ENCODE assay signal across 27 cellular contexts in the genomic region with DNA sequence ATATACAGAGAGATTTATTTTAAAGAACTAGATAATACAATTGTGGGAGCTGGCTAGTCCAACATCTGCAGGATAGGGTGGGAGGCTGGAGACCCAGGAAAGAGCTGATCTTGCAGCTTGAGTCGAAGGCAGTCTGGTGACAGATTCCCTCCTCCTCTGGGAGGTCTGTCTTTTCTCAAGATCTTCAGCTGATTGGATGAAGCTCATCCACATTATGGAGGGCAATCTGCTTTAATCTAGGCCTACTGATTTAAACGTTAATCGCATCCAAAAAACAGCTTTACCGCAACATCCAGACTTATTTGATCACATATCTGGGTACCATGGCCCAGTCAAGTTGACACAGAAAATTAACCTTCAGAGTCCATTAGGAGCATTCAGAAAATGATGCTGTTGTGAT.
"Had no signal": no experiment of that assay in that cellular context is flagged by ENCODE, and none has a peak within 500 bp of the region (broad histone marks: within the 10 kb centered on the region; RNA-seq: fewer than 3 reads in every experiment).

No MANE protein-coding gene starts in this region.

- H3K27me3 ChIP-seq: ascending aorta, cardiac muscle cell had no signal

- DNase-seq: activated B cell treated with CpG ODN at 0.5 μM for 24 hours; activated CD4-positive, alpha-beta memory T cell treated with anti-CD3 and anti-CD28 coated beads, Interleukin-2, amount 10 ng/mL, durations not matched to agents 7 days and 5 days; activated CD4-positive, alpha-beta T cell treated with anti-CD3 and anti-CD28 coated beads for 4 hours; activated CD4-positive, alpha-beta T cell treated with anti-CD3 and anti-CD28 coated beads, Interleukin-2, amount 10 ng/mL, durations not matched to agents 24 days and 14 days; activated CD4-positive, alpha-beta T cell treated with anti-CD3 and anti-CD28 coated beads, Interleukin-2, amount 50 U/mL, for 1 hour; activated CD4-positive, alpha-beta T cell treated with anti-CD3 and anti-CD28 coated beads, Interleukin-2, amount 50 U/mL, for 4 hours; activated CD4-positive, CD25-positive, alpha-beta regulatory T cell treated with anti-CD3 and anti-CD28 coated beads, Interleukin-2, amount 50 U/mL, for 72 hours; activated CD8-positive, alpha-beta memory T cell treated with anti-CD3 and anti-CD28 coated beads for 24 hours; activated CD8-positive, alpha-beta memory T cell treated with anti-CD3 and anti-CD28 coated beads, Interleukin-2, amount 10 ng/mL, durations not matched to agents 7 days and 5 days; activated CD8-positive, alpha-beta memory T cell treated with anti-CD3 and anti-CD28 coated beads, Interleukin-2, amount 50 U/mL, for 48 hours; activated CD8-positive, alpha-beta T cell treated with anti-CD3 and anti-CD28 coated beads, Interleukin-2, amount 10 ng/mL, durations not matched to agents 7 days and 5 days; activated effector memory CD4-positive, alpha-beta T cell treated with Interleukin-2 at 50 U/mL for 16 hours; activated gamma-delta T cell; activated naive CD4-positive, alpha-beta T cell treated with anti-CD3 and anti-CD28 coated beads, Interleukin-2, amount 10 ng/mL, durations not matched to agents 7 days and 5 days; activated naive CD4-positive, alpha-beta T cell treated with Interleukin-2 at 50 U/mL for 16 hours; activated naive CD8-positive, alpha-beta T cell treated with anti-CD3 and anti-CD28 coated beads, Interleukin-2, amount 10 ng/mL, durations not matched to agents 7 days and 5 days; activated naive CD8-positive, alpha-beta T cell treated with anti-CD3 and anti-CD28 coated beads, Interleukin-2, amount 50 U/mL, for 24 hours; activated T-cell treated with anti-CD3 and anti-CD28 coated beads, Interleukin-2, amount 50 U/mL, for 24 hours; activated T-cell treated with anti-CD3 and anti-CD28 coated beads, Interleukin-2, amount 50 U/mL, for 48 hours; amygdala; anterior cingulate cortex; caudate nucleus; cerebellar nuclear complex; T-helper 2 cell; T-helper 9 cell had no signal

- H3K9me3 ChIP-seq: ascending aorta had no signal

- ATAC-seq: activated CD8-positive, alpha-beta memory T cell treated with anti-CD3 and anti-CD28 coated beads, Interleukin-2, amount 10 ng/mL, durations not matched to agents 7 days and 5 days; activated CD8-positive, alpha-beta T cell treated with anti-CD3 and anti-CD28 coated beads, Interleukin-2, amount 10 ng/mL, durations not matched to agents 7 days and 5 days; activated naive CD8-positive, alpha-beta T cell treated with anti-CD3 and anti-CD28 coated beads, Interleukin-2, amount 50 U/mL, for 24 hours had no signal

- H3K36me3 ChIP-seq: ascending aorta, cardiac muscle cell had no signal

- H3K4me1 ChIP-seq: ascending aorta had no signal

- H3K4me3 ChIP-seq: ascending aorta, cardiac muscle cell had no signal
